In genomic region chr12:132475304-132476037, GRCh38 we compare ENCODE assay signal across 9 cellular contexts. TPM values are rescaled to one million over a fixed set of nuclear protein-coding genes. Genes with fewer than 3 reads are reported as not detected.
A peak's percentile ranks its signal among the peaks of the same experiment; 100 is the strongest.
DNase-seq lines count a peak whose midpoint lies in the region; ATAC-seq, FAIRE-seq and TF ChIP-seq lines count a peak whose summit lies in the region.
"Had no signal": no experiment of that assay in that cellular context is flagged by ENCODE, and none has a peak within 500 bp of the region (broad histone marks: within the 10 kb centered on the region; RNA-seq: fewer than 3 reads in every experiment).

No MANE protein-coding gene starts in this region.

- H3K9me3 Mint-ChIP-seq in Calu3 (ENCODE audit: low read depth, unreplicated experiment) (peaks cover 3% of the 10 kb centered on the region), chondrocyte (ENCODE audit: low read depth) (no peaks in the 10 kb centered on the region)

- no peak for TF ChIP-seq POLR2A in A549 (IDR thresholded peaks at IDR 0.05; ENCODE audit: low read length)

- H3K4me2 ChIP-seq in A549: peak overlapping the region; percentile 70

- TF ChIP-seq CTCF in A549 (IDR thresholded peaks at IDR 0.05): no peak
- TF ChIP-seq CTCF in Calu3 (IDR thresholded peaks at IDR 0.05; ENCODE audit: unreplicated experiment): no peak
- TF ChIP-seq CTCF in chondrocyte (IDR thresholded peaks at IDR 0.05): no peak

- intact Hi-C loops in Calu3 (cut with micrococcal nuclease; ENCODE audit: unreplicated experiment): no loop called here

- H3K27ac ChIP-seq in A549: peak overlapping the region in 1 of 2 experiments; percentile 78; a peak in 4 of 6 replicates

- H3K9me3 ChIP-seq in A549: no peaks in the 10 kb centered on the region

- no peak for FAIRE-seq in A549 (lab: Jason Lieb, UNC)

- no peak for TF ChIP-seq EP300 in A549 (IDR thresholded peaks at IDR 0.05)

- ATAC-seq in A549 (no peak), HG03108 (IDR thresholded peaks at IDR 0.05; ENCODE audit: unreplicated experiment) (no peak)

- H3K4me3 ChIP-seq in A549: peak overlapping the region; percentile 35; the same call in 2 of the 3 replicates

- peaks cover 8% of the 10 kb centered on the region; the same call in 1 of the 3 replicates for H3K4me1 ChIP-seq in A549

- H3K27ac Mint-ChIP-seq in Calu3 (ENCODE audit: unreplicated experiment): peak overlapping the region; percentile 82
- H3K27ac Mint-ChIP-seq in chondrocyte (ENCODE audit: unreplicated experiment): no peak overlapping the region

- TF ChIP-seq RAD21 in A549 (conservative IDR thresholded peaks at IDR 0.05 in 1 of 2, IDR thresholded peaks at IDR 0.05 in 1 of 2): no peak

- CTCF ChIA-PET in A549 (lab: Yijun Ruan, JAX): interaction anchor here (1.3 kb wide), 1 partner anchor 60 kb away, joined by 5 read pairs; no protein-coding TSS in a partner anchor
- CTCF ChIA-PET in Calu3 (lab: Charles Lee): no interaction called here

- H3K27me3 Mint-ChIP-seq in Calu3 (ENCODE audit: unreplicated experiment): peaks cover 71% of the 10 kb centered on the region
- H3K27me3 Mint-ChIP-seq in chondrocyte (ENCODE audit: low read depth): peaks cover 13% of the 10 kb centered on the region

- DNase-seq in A549 (ENCODE audit: low read depth in 1 of 2, low spot score in 1 of 2): peak in 1 of 2 experiments; percentile 44
- DNase-seq in Calu3: no peak
- DNase-seq in T follicular helper cell (ENCODE audit: low read depth): peak; percentile 49
- DNase-seq in chondrocyte (ENCODE audit: low spot score): peak; percentile 74
- no peak for DNase-seq in HUDEP-2 (lab: John Stamatoyannopoulos, UW; ENCODE audit: unreplicated experiment in 76 of 76)
- DNase-seq in NCI-H510A treated with DMSO at 0.1 percent for 48 hours (lab: John Stamatoyannopoulos, UW): no peak
- DNase-seq in NCI-H774 (lab: John Stamatoyannopoulos, UW): no peak
- DNase-seq: occipital lobe had no signal

- peak overlapping the region; percentile 27 for H3K4me3 Mint-ChIP-seq in Calu3 (ENCODE audit: low read depth, unreplicated experiment)
- H3K4me3 Mint-ChIP-seq in chondrocyte (ENCODE audit: unreplicated experiment): no peak overlapping the region

- BruUV-seq in Calu3 (replicated peaks; lab: Mats Ljungman, UMichigan): no TSS peak

- POLR2A ChIA-PET in A549 (lab: Yijun Ruan, JAX): no interaction called here

- peaks cover 37% of the 10 kb centered on the region for H3K36me3 Mint-ChIP-seq in Calu3 (ENCODE audit: insufficient read depth, unreplicated experiment)
- H3K36me3 Mint-ChIP-seq in chondrocyte (ENCODE audit: low read depth): no peaks in the 10 kb centered on the region

- 87% methylated on average over 29 of the region's 47 CpGs for WGBS in A549 (ENCODE audit: missing lambda C conversion rate)

- H3K4me1 Mint-ChIP-seq in Calu3 (ENCODE audit: low read depth, unreplicated experiment) (peaks cover 26% of the 10 kb centered on the region), chondrocyte (ENCODE audit: low read depth) (no peaks in the 10 kb centered on the region)

TF ChIP-seq in A549, 52 proteins besides CTCF, POLR2A, EP300 and RAD21:
- TF ChIP-seq CHD2 (IDR thresholded peaks at IDR 0.05; ENCODE audit: low read length, partially characterized antibody): no peak
- TF ChIP-seq HEYL (CRISPR knock-in tag; IDR thresholded peaks at IDR 0.05): no peak
- no peak for TF ChIP-seq HDAC2 (IDR thresholded peaks at IDR 0.05)
- TF ChIP-seq NR3C1 (IDR thresholded peaks at IDR 0.05): no peak
- no peak for TF ChIP-seq CBX8 (IDR thresholded peaks at IDR 0.05)
- TF ChIP-seq CBX2 (IDR thresholded peaks at IDR 0.05; ENCODE audit: borderline replicate concordance, low read depth): no peak
- no peak for TF ChIP-seq NFE2L2 (conservative IDR thresholded peaks at IDR 0.05; ENCODE audit: low read length)
- TF ChIP-seq GATA3 (IDR thresholded peaks at IDR 0.05; ENCODE audit: borderline replicate concordance): no peak
- no peak for TF ChIP-seq JUN (IDR thresholded peaks at IDR 0.05)
- TF ChIP-seq HOXA7 (CRISPR knock-in tag; IDR thresholded peaks at IDR 0.05): no peak
- no peak for TF ChIP-seq RCOR1 (IDR thresholded peaks at IDR 0.05; ENCODE audit: low read depth, low read length)
- TF ChIP-seq ZNF302 (CRISPR knock-in tag; IDR thresholded peaks at IDR 0.05): no peak
- no peak for TF ChIP-seq JUNB (IDR thresholded peaks at IDR 0.05)
- no peak for TF ChIP-seq SREBF2 (IDR thresholded peaks at IDR 0.05)
- TF ChIP-seq RNF2 (IDR thresholded peaks at IDR 0.05; ENCODE audit: borderline replicate concordance, low read depth): no peak
- TF ChIP-seq TFCP2L1 (CRISPR knock-in tag; IDR thresholded peaks at IDR 0.05): no peak

RNA-seq across cellular contexts. Expression of gene FBRSL1, which starts 14.5 kb away (rescaled TPM):
- polyA plus RNA-seq in A549 (2011; rRNA removed) (2.7 and 3.0 TPM in 2 replicates), A549 (2017; fragmentation: RNase III; extraction: RNeasy Plus Mini Kit Qiagen cat#74134 plus additional on column Dnase treatment) (28.5 to 37.8 TPM (median 32.8 TPM) in 3 replicates)
- 13.4 and 22.4 TPM in 2 replicates for polyA plus RNA-seq in A549 (2012; cell fraction: cytosol; rRNA removed)
- 53.8 and 59.8 TPM in 2 replicates for polyA plus RNA-seq in A549 (2012; cell fraction: nucleus; rRNA removed)
- 3.4 and 3.6 TPM in 2 replicates for polyA minus RNA-seq in A549 (2011; rRNA and poly(A)+ RNA removed)
- total RNA-seq in Calu3 (2022) (118 and 119 TPM in 2 replicates), chondrocyte (35.3 to 41.6 TPM (median 41.1 TPM) in 3 replicates)

Comparison
In these comparisons a context has a peak if more than half of its experiments do, and no peak if none do; other contexts are left out.
1. DNase-seq: peak in T follicular helper cell (single experiment) and chondrocyte (single experiment); none in Calu3 (single experiment), HUDEP-2 (0 of 76), NCI-H510A treated with DMSO at 0.1 percent for 48 hours (single experiment) and NCI-H774 (single experiment).